Comparison of ENCODE assay signal across 8 cellular contexts in the genomic region with DNA sequence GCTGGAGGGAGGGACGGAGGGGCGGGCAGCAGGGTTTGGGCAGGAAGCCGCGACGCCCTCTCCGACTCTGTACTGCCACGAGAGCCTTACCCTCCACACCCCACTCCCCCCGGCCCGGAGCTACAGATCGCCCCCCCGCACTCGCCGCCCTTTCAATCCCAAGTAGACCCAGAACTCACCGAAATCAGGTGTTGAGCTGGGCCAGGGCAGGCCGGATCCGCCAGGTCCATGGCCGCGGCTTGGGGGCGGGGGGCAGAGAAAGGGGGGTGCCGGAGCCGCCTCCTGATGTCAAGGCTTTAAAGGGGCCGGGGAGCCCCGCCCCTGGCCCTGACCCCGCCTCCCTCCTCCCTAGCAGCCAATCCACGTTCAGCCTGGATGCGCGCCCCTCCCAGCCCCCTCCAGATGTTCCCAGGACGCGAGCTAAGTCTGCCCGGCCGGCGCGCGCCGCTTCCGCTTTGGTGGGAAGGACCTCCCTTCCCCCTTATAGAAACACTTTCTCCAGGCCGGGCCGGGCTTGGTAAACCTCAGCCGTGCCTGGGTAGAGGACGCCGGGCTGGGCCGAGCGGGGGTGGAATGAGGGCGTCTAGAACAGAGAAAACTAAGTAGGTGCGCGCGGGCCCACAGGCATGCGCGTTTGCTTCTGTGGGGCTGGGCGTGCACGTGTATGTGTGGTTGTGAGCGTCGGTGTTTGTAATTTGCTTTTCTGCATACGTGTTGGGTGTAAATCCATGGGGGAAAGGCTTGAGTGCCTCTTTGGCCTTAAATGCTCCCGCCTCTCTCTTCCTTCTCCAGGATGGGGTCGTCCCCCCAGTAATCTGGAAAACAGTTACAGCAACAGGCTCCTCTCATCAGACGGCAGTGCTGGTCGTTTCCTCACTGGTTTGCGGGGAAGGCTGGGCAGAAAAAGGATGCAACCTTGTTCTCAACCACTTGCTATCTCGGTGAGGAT. TPM values are rescaled to one million over a fixed set of nuclear protein-coding genes. Genes with fewer than 3 reads are reported as not detected.
A peak's percentile ranks its signal among the peaks of the same experiment; 100 is the strongest.
DNase-seq lines count a peak whose midpoint lies in the region; ATAC-seq and TF ChIP-seq lines count a peak whose summit lies in the region.

A gene with protein sequence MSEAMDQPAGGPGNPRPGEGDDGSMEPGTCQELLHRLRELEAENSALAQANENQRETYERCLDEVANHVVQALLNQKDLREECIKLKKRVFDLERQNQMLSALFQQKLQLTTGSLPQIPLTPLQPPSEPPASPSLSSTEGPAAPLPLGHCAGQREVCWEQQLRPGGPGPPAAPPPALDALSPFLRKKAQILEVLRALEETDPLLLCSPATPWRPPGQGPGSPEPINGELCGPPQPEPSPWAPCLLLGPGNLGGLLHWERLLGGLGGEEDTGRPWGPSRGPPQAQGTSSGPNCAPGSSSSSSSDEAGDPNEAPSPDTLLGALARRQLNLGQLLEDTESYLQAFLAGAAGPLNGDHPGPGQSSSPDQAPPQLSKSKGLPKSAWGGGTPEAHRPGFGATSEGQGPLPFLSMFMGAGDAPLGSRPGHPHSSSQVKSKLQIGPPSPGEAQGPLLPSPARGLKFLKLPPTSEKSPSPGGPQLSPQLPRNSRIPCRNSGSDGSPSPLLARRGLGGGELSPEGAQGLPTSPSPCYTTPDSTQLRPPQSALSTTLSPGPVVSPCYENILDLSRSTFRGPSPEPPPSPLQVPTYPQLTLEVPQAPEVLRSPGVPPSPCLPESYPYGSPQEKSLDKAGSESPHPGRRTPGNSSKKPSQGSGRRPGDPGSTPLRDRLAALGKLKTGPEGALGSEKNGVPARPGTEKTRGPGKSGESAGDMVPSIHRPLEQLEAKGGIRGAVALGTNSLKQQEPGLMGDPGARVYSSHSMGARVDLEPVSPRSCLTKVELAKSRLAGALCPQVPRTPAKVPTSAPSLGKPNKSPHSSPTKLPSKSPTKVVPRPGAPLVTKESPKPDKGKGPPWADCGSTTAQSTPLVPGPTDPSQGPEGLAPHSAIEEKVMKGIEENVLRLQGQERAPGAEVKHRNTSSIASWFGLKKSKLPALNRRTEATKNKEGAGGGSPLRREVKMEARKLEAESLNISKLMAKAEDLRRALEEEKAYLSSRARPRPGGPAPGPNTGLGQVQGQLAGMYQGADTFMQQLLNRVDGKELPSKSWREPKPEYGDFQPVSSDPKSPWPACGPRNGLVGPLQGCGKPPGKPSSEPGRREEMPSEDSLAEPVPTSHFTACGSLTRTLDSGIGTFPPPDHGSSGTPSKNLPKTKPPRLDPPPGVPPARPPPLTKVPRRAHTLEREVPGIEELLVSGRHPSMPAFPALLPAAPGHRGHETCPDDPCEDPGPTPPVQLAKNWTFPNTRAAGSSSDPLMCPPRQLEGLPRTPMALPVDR (N-terminal part only) (minus strand): TSS at position 271 of the 949 bp plus-strand sequence. CDS start 24,369 bp downstream, outside the sequence.

- H3K4me1 Mint-ChIP-seq in activated T-cell treated with anti-CD3 and anti-CD28 coated beads, Interleukin-2, amount 50 U/mL, for 24 hours (ENCODE audit: low read depth) = peaks cover 29% of the 10 kb centered on the region

- H3K9ac ChIP-seq in mucosa of stomach (ENCODE audit: low read length) = peak within 1 kb of the TSS; percentile 71

- TF ChIP-seq EP300 in Ishikawa (IDR thresholded peaks at IDR 0.05; ENCODE audit: borderline replicate concordance) = peak; percentile 48; the same call in 1 of the 2 replicates

- no peak for TF ChIP-seq CTCF in epithelial cell of proximal tubule (conservative IDR thresholded peaks at IDR 0.05; ENCODE audit: low read depth, low read length)

- no peaks in the 10 kb centered on the region for H3K9me3 Mint-ChIP-seq in activated T-cell treated with anti-CD3 and anti-CD28 coated beads, Interleukin-2, amount 50 U/mL, for 24 hours

- H3K9me3 ChIP-seq in mucosa of stomach (ENCODE audit: control insufficient read depth, low read length) = no peaks in the 10 kb centered on the region

- H3K27me3 Mint-ChIP-seq in activated T-cell treated with anti-CD3 and anti-CD28 coated beads, Interleukin-2, amount 50 U/mL, for 24 hours = no peaks in the 10 kb centered on the region

- no peaks in the 10 kb centered on the region for H3K27me3 ChIP-seq in mucosa of stomach (ENCODE audit: control insufficient read depth, insufficient read depth, low read length)

- H3K36me3 Mint-ChIP-seq in activated T-cell treated with anti-CD3 and anti-CD28 coated beads, Interleukin-2, amount 50 U/mL, for 24 hours (ENCODE audit: low read depth) = peaks cover 2% of the 10 kb centered on the region

- peak; percentile 86 for ATAC-seq in GM21529 (IDR thresholded peaks at IDR 0.05; ENCODE audit: unreplicated experiment)

- H3K36me3 ChIP-seq in mucosa of stomach (ENCODE audit: control insufficient read depth, insufficient read depth, low read length) = no peaks in the 10 kb centered on the region

- peak within 1 kb of the TSS; percentile 95 for H3K27ac Mint-ChIP-seq in activated T-cell treated with anti-CD3 and anti-CD28 coated beads, Interleukin-2, amount 50 U/mL, for 24 hours

- peaks cover 11% of the 10 kb centered on the region for H3K4me1 ChIP-seq in mucosa of stomach (ENCODE audit: control insufficient read depth, insufficient read depth, low read length)

- H3K4me3 ChIP-seq in epithelial cell of proximal tubule (ENCODE audit: low read depth, low read length) (peak within 1 kb of the TSS; percentile 74), mucosa of stomach (ENCODE audit: low read length) (peak within 1 kb of the TSS; percentile 40)

- DNase-seq in DMS 273 treated with DMSO at 0.1 percent for 48 hours (lab: John Stamatoyannopoulos, UW) (peak; percentile 72), OCI-M2 (lab: John Stamatoyannopoulos, UW; ENCODE audit: unreplicated experiment) (peak; percentile 76), epithelial cell of proximal tubule (ENCODE audit: low read depth) (peak; percentile 55)
- DNase-seq in activated T-cell treated with anti-CD3 and anti-CD28 coated beads, Interleukin-2, amount 50 U/mL, for 24 hours = peak; percentile 94
- peak; percentile 96 for DNase-seq in stimulated activated CD8-positive, alpha-beta memory T cell treated with anti-CD3 and anti-CD28 coated beads, Interleukin-4, amount 100 ng/mL, for 48 hours

- H3K4me3 Mint-ChIP-seq in activated T-cell treated with anti-CD3 and anti-CD28 coated beads, Interleukin-2, amount 50 U/mL, for 24 hours = peak within 1 kb of the TSS; percentile 87

- TF ChIP-seq RAD21 in Ishikawa (IDR thresholded peaks at IDR 0.05; ENCODE audit: low read depth) = no peak

TF ChIP-seq in Ishikawa, 13 proteins besides CTCF, POLR2A, EP300 and RAD21:
- TF ChIP-seq, protein P1, sequence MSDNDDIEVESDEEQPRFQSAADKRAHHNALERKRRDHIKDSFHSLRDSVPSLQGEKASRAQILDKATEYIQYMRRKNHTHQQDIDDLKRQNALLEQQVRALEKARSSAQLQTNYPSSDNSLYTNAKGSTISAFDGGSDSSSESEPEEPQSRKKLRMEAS (IDR thresholded peaks at IDR 0.05) = peak; percentile 96
- TF ChIP-seq CEBPB (IDR thresholded peaks at IDR 0.05) = no peak
- peak; percentile 44; the same call in 1 of the 2 replicates for TF ChIP-seq FOXM1 (IDR thresholded peaks at IDR 0.05; ENCODE audit: borderline replicate concordance, low read depth)
- 0 out of 2 replicates have a peak, but pooled peaks have one; percentile 5 for TF ChIP-seq TEAD4 (IDR thresholded peaks at IDR 0.05)
- TF ChIP-seq, protein P2, sequence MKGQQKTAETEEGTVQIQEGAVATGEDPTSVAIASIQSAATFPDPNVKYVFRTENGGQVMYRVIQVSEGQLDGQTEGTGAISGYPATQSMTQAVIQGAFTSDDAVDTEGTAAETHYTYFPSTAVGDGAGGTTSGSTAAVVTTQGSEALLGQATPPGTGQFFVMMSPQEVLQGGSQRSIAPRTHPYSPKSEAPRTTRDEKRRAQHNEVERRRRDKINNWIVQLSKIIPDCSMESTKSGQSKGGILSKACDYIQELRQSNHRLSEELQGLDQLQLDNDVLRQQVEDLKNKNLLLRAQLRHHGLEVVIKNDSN (IDR thresholded peaks at IDR 0.05) = peak; percentile 23; the same call in 1 of the 2 replicates
- TF ChIP-seq, protein P3, sequence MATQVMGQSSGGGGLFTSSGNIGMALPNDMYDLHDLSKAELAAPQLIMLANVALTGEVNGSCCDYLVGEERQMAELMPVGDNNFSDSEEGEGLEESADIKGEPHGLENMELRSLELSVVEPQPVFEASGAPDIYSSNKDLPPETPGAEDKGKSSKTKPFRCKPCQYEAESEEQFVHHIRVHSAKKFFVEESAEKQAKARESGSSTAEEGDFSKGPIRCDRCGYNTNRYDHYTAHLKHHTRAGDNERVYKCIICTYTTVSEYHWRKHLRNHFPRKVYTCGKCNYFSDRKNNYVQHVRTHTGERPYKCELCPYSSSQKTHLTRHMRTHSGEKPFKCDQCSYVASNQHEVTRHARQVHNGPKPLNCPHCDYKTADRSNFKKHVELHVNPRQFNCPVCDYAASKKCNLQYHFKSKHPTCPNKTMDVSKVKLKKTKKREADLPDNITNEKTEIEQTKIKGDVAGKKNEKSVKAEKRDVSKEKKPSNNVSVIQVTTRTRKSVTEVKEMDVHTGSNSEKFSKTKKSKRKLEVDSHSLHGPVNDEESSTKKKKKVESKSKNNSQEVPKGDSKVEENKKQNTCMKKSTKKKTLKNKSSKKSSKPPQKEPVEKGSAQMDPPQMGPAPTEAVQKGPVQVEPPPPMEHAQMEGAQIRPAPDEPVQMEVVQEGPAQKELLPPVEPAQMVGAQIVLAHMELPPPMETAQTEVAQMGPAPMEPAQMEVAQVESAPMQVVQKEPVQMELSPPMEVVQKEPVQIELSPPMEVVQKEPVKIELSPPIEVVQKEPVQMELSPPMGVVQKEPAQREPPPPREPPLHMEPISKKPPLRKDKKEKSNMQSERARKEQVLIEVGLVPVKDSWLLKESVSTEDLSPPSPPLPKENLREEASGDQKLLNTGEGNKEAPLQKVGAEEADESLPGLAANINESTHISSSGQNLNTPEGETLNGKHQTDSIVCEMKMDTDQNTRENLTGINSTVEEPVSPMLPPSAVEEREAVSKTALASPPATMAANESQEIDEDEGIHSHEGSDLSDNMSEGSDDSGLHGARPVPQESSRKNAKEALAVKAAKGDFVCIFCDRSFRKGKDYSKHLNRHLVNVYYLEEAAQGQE (IDR thresholded peaks at IDR 0.05; ENCODE audit: low read depth) = no peak
- TF ChIP-seq YY1 (IDR thresholded peaks at IDR 0.05; ENCODE audit: low read depth) = peak; percentile 58; the same call in 1 of the 2 replicates
- TF ChIP-seq CREB1 (IDR thresholded peaks at IDR 0.05; ENCODE audit: low read depth) = peak; percentile 37; the same call in 1 of the 2 replicates
- peak; percentile 84 for TF ChIP-seq TAF1 (IDR thresholded peaks at IDR 0.05; ENCODE audit: low read depth)
- TF ChIP-seq ZBTB7A (IDR thresholded peaks at IDR 0.05; ENCODE audit: low read depth) = peak; percentile 36
- TF ChIP-seq TCF12 (IDR thresholded peaks at IDR 0.05; ENCODE audit: low read depth) = peak; percentile 73
- no peak for TF ChIP-seq NFIC (IDR thresholded peaks at IDR 0.05)
- peak; percentile 92 for TF ChIP-seq EGR1 (IDR thresholded peaks at IDR 0.05)
TF ChIP-seq in Ishikawa: peak in this region for 10.

RNA-seq across cellular contexts. Expression of the gene that starts here (rescaled TPM):
- 8.4 and 14.6 TPM in 2 replicates for total RNA-seq in epithelial cell of proximal tubule

Comparison
In these comparisons a context has a peak if more than half of its experiments do, and no peak if none do; other contexts are left out.
1. Peak in every context shown above with its lines: DNase-seq, ATAC-seq and H3K4me3 ChIP-seq.